In genomic region chr4:103996637-103997036, GRCh38 we compare ENCODE assay signal across 8 cellular contexts.
DNase-seq lines count a peak whose midpoint lies in the region; ATAC-seq, FAIRE-seq and TF ChIP-seq lines count a peak whose summit lies in the region.

No MANE protein-coding gene starts in this region.

- DNase-seq in ACHN, result peak; percentile 90
- DNase-seq in HS-5 (ENCODE audit: low read depth), result peak; percentile 68
- peak; percentile 36 for DNase-seq in adipocyte (ENCODE audit: low read depth)
- peak; percentile 70 for DNase-seq in keratinocyte (ENCODE audit: low read depth, low spot score)
- DNase-seq in OCI-M2 (lab: John Stamatoyannopoulos, UW; ENCODE audit: unreplicated experiment), result no peak
- no peak for DNase-seq in stimulated activated naive CD8-positive, alpha-beta T cell treated with anti-CD3 and anti-CD28 coated beads, Interleukin-15, Interleukin-2, amounts not matched to agents 100 U/mL and 50 U/mL, for 24 hours
- no peak for DNase-seq in activated T-cell treated with anti-CD3 and anti-CD28 coated beads, Interleukin-2, amount 50 U/mL, for 4 hours
- DNase-seq in activated CD8-positive, alpha-beta T cell treated with anti-CD3 and anti-CD28 coated beads for 36 hours, result no peak

- H2AFZ ChIP-seq in keratinocyte (ENCODE audit: control insufficient read depth, low read length), result peak overlapping the region; percentile 92

- H3K36me3 Mint-ChIP-seq in activated T-cell treated with anti-CD3 and anti-CD28 coated beads, Interleukin-2, amount 50 U/mL, for 4 hours (ENCODE audit: insufficient read depth), result no peaks in the 10 kb centered on the region
- no peaks in the 10 kb centered on the region for H3K36me3 Mint-ChIP-seq in activated CD8-positive, alpha-beta T cell treated with anti-CD3 and anti-CD28 coated beads for 36 hours (ENCODE audit: low read depth)

- no peak overlapping the region for H3K4me3 Mint-ChIP-seq in activated T-cell treated with anti-CD3 and anti-CD28 coated beads, Interleukin-2, amount 50 U/mL, for 4 hours
- H3K4me3 Mint-ChIP-seq in activated CD8-positive, alpha-beta T cell treated with anti-CD3 and anti-CD28 coated beads for 36 hours, result no peak overlapping the region

- no peaks in the 10 kb centered on the region for H3K4me1 Mint-ChIP-seq in activated T-cell treated with anti-CD3 and anti-CD28 coated beads, Interleukin-2, amount 50 U/mL, for 4 hours (ENCODE audit: low read depth)
- no peaks in the 10 kb centered on the region for H3K4me1 Mint-ChIP-seq in activated CD8-positive, alpha-beta T cell treated with anti-CD3 and anti-CD28 coated beads for 36 hours (ENCODE audit: low read depth)

- H3K27ac ChIP-seq in keratinocyte (ENCODE audit: control insufficient read depth, insufficient read depth, low read length), result peak overlapping the region; percentile 90

- CTCF ChIA-PET in activated CD8-positive, alpha-beta T cell treated with anti-CD3 and anti-CD28 coated beads for 36 hours (lab: Charles Lee), result no interaction called here

- H3K9ac ChIP-seq in adipocyte (ENCODE audit: low read length), result no peak overlapping the region
- H3K9ac ChIP-seq in keratinocyte (ENCODE audit: control insufficient read depth, extremely low read depth, insufficient read depth, low read length), result peak overlapping the region; percentile 53

- peaks cover 14% of the 10 kb centered on the region for H3K9me3 Mint-ChIP-seq in activated T-cell treated with anti-CD3 and anti-CD28 coated beads, Interleukin-2, amount 50 U/mL, for 4 hours
- H3K9me3 Mint-ChIP-seq in activated CD8-positive, alpha-beta T cell treated with anti-CD3 and anti-CD28 coated beads for 36 hours, result peaks cover 10% of the 10 kb centered on the region

- FAIRE-seq in keratinocyte (lab: Jason Lieb, UNC), result peak; percentile 70

- POLR2A ChIA-PET in activated CD8-positive, alpha-beta T cell treated with anti-CD3 and anti-CD28 coated beads for 36 hours (lab: Charles Lee), result no interaction called here

- no peak overlapping the region for H3K27ac Mint-ChIP-seq in activated CD8-positive, alpha-beta T cell treated with anti-CD3 and anti-CD28 coated beads for 36 hours

- H3K79me2 ChIP-seq in keratinocyte (ENCODE audit: control insufficient read depth, insufficient read depth, low read length), result no peaks in the 10 kb centered on the region

- no peaks in the 10 kb centered on the region for H3K36me3 ChIP-seq in adipocyte (ENCODE audit: control insufficient read depth, insufficient read depth, low read length, severe bottlenecking)
- no peaks in the 10 kb centered on the region for H3K36me3 ChIP-seq in keratinocyte (ENCODE audit: control insufficient read depth in 2 of 2, extremely low read depth in 1 of 2, insufficient read depth in 2 of 2, low read length in 2 of 2)

- H3K27me3 ChIP-seq in adipocyte (replicated peaks; ENCODE audit: control insufficient read depth, insufficient read depth, low read length) (no peaks in the 10 kb centered on the region), keratinocyte (ENCODE audit: control insufficient read depth, extremely low read depth, insufficient read depth, low read length) (no peaks in the 10 kb centered on the region)

- H3K4me3 ChIP-seq in adipocyte (ENCODE audit: low read length) (no peak overlapping the region), keratinocyte (ENCODE audit: control insufficient read depth in 2 of 3, extremely low read depth in 1 of 3, insufficient read depth in 2 of 3, low read depth in 1 of 3, low read length in 3 of 3) (peak overlapping the region in 2 of 3 experiments; percentile 39 to 50)

- H3K4me1 ChIP-seq in adipocyte (ENCODE audit: control insufficient read depth, insufficient read depth, low read length) (peaks cover 5% of the 10 kb centered on the region), keratinocyte (ENCODE audit: control insufficient read depth, extremely low read depth, insufficient read depth, low read length) (peaks cover 14% of the 10 kb centered on the region)

- dilution Hi-C loops in keratinocyte (cut with MboI; ENCODE audit: extremely low pct_ligation_motif_present, low sequenced_read_pairs), result no loop called here

- no peaks in the 10 kb centered on the region for H3K27me3 Mint-ChIP-seq in activated T-cell treated with anti-CD3 and anti-CD28 coated beads, Interleukin-2, amount 50 U/mL, for 4 hours (ENCODE audit: low read depth)
- no peaks in the 10 kb centered on the region for H3K27me3 Mint-ChIP-seq in activated CD8-positive, alpha-beta T cell treated with anti-CD3 and anti-CD28 coated beads for 36 hours

- no peak for ATAC-seq in stimulated activated naive CD8-positive, alpha-beta T cell treated with anti-CD3 and anti-CD28 coated beads, Interleukin-15, Interleukin-2, amounts not matched to agents 100 U/mL and 50 U/mL, for 24 hours
- no peak for ATAC-seq in activated T-cell treated with anti-CD3 and anti-CD28 coated beads, Interleukin-2, amount 50 U/mL, for 4 hours
- ATAC-seq in activated CD8-positive, alpha-beta T cell treated with anti-CD3 and anti-CD28 coated beads for 36 hours, result no peak

- intact Hi-C loops in activated CD8-positive, alpha-beta T cell treated with anti-CD3 and anti-CD28 coated beads for 36 hours (cut with micrococcal nuclease), result no loop called here

- no peaks in the 10 kb centered on the region for H3K9me1 ChIP-seq in keratinocyte (ENCODE audit: control insufficient read depth, extremely low read depth, insufficient read depth, low read length)

- no peak for TF ChIP-seq CTCF in keratinocyte (optimal IDR thresholded peaks at IDR 0.05 in 1 of 3, IDR thresholded peaks at IDR 0.05 in 1 of 3, conservative IDR thresholded peaks at IDR 0.05 in 1 of 3; ENCODE audit: extremely low read depth in 1 of 3, insufficient read depth in 2 of 3, low read length in 3 of 3)
- no peak for TF ChIP-seq CTCF in activated CD8-positive, alpha-beta T cell treated with anti-CD3 and anti-CD28 coated beads for 36 hours (IDR thresholded peaks at IDR 0.05)

- in situ Hi-C loops in ACHN (cut with HindIII; ENCODE audit: low pct_ligation_motif_present, low pct_unique_long_range_greater_than_20kb, low sequenced_read_pairs), result no loop called here

- H3K9me3 ChIP-seq in adipocyte (ENCODE audit: control insufficient read depth, low read length) (peaks cover 6% of the 10 kb centered on the region), keratinocyte (ENCODE audit: control insufficient read depth, low read depth, low read length) (no peaks in the 10 kb centered on the region)

- H4K20me1 ChIP-seq in keratinocyte (ENCODE audit: control insufficient read depth, extremely low read depth, insufficient read depth, low read length), result no peaks in the 10 kb centered on the region

- H3K4me2 ChIP-seq in keratinocyte (ENCODE audit: control insufficient read depth, extremely low read depth, insufficient read depth, low read depth, low read length), result peak overlapping the region; percentile 72

Comparison
In these comparisons a context has a peak if more than half of its experiments do, and no peak if none do; other contexts are left out.
1. DNase-seq: peak in ACHN (single experiment), HS-5 (single experiment), adipocyte (single experiment) and keratinocyte (single experiment); none in OCI-M2 (single experiment), stimulated activated naive CD8-positive, alpha-beta T cell treated with anti-CD3 and anti-CD28 coated beads, Interleukin-15, Interleukin-2, amounts not matched to agents 100 U/mL and 50 U/mL, for 24 hours (single experiment), activated T-cell treated with anti-CD3 and anti-CD28 coated beads, Interleukin-2, amount 50 U/mL, for 4 hours (single experiment) and activated CD8-positive, alpha-beta T cell treated with anti-CD3 and anti-CD28 coated beads for 36 hours (single experiment).